Comparison of ENCODE assay signal across 28 cellular contexts in the genomic region with DNA sequence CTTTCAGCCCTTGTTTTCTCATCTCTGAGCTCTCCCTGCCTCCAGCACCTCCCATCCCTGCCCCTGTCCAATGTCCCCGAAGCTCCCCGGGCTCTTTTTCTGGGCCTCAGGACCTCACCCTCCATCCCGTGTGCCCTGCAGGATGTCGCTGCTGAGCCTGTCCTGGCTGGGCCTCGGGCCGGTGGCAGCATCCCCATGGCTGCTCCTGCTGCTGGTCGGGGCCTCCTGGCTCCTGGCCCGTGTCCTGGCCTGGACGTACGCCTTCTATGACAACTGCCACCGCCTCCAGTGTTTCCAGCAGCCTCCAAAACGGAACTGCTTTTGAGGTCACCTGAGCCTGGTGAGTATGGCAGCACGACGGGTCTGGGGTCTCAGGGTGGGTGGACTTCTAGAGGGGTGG. TPM values are rescaled to one million over a fixed set of nuclear protein-coding genes. Genes with fewer than 3 reads are reported as not detected.
"Had no signal": no experiment of that assay in that cellular context is flagged by ENCODE, and none has a peak within 500 bp of the region (broad histone marks: within the 10 kb centered on the region; RNA-seq: fewer than 3 reads in every experiment).

No MANE protein-coding gene starts in this region.

- H3K27me3 ChIP-seq: brain microvascular endothelial cell, hepatocyte, ovary, thyroid gland had no signal

- H2AFZ ChIP-seq: hepatocyte had no signal

- H3K9me3 ChIP-seq: gastroesophageal sphincter, left ventricle myocardium inferior, ovary, psoas muscle, stomach, thyroid gland had no signal

- H3K4me2 ChIP-seq: hepatocyte, smooth muscle cell had no signal

- ATAC-seq: gastroesophageal sphincter had no signal

- H3K4me3 ChIP-seq: gastroesophageal sphincter, hepatocyte, left ventricle myocardium inferior, ovary, psoas muscle, smooth muscle cell, stomach, thyroid gland had no signal

- H3K27ac ChIP-seq: brain microvascular endothelial cell, gastroesophageal sphincter, hepatocyte, left ventricle myocardium inferior, ovary, psoas muscle, stomach, thyroid gland had no signal

- H3K4me1 ChIP-seq: psoas muscle, thyroid gland had no signal

- DNase-seq: activated CD4-positive, alpha-beta T cell treated with anti-CD3 and anti-CD28 coated beads for 4 hours; activated CD4-positive, alpha-beta T cell treated with anti-CD3 and anti-CD28 coated beads, Interleukin-2, amount 50 U/mL, for 48 hours; activated CD8-positive, alpha-beta memory T cell treated with anti-CD3 and anti-CD28 coated beads for 24 hours; activated gamma-delta T cell; activated naive CD4-positive, alpha-beta T cell treated with anti-CD3 and anti-CD28 coated beads, Interleukin-2, amount 50 U/mL, for 16 hours; amniotic stem cell; brain microvascular endothelial cell; caudate nucleus; islet precursor cell; naive B cell; nephron progenitor cell; psoas muscle; stimulated activated CD4-positive, alpha-beta T cell treated with anti-CD3 and anti-CD28 coated beads, Interleukin-15, amount 100 ng/mL, for 24 hours; stimulated activated CD4-positive, alpha-beta T cell treated with anti-CD3 and anti-CD28 coated beads, Interleukin-2, amount 100 ng/mL, for 24 hours; stimulated activated naive B cell treated with anti-CD40 and anti-IgM and Interleukin-4, amounts not matched to agents 10 μg/mL and 1 μg/mL and 100 μg/mL, for 72 hours had no signal

- H3K79me2 ChIP-seq: hepatocyte had no signal

- H3K36me3 ChIP-seq: brain microvascular endothelial cell, gastroesophageal sphincter, left ventricle myocardium inferior, ovary, stomach, thyroid gland had no signal

RNA-seq across cellular contexts. Expression of gene CYP4F8, which starts 51.1 kb away (rescaled TPM):
- total RNA-seq: astrocyte; endothelial cell of umbilical vein; fibroblast of lung; fibroblast of villous mesenchyme; gastroesophageal sphincter; hepatocyte; left ventricle myocardium inferior; lung microvascular endothelial cell; psoas muscle; smooth muscle cell; stomach; T-helper 1 cell treated with Interleukin-12 subunit alpha and Interleukin-12 subunit beta and Interleukin-4 antibody, amounts not matched to agents 30 ng/mL and 1 ng/mL, for 36 hours; thyroid gland had no signal
- polyA plus RNA-seq: endothelial cell of umbilical vein, fibroblast of lung, hepatocyte, ovary, psoas muscle, smooth muscle cell, stomach had no signal

RNA-seq across cellular contexts. Expression of gene CYP4F22, which starts 55.6 kb away (rescaled TPM):
- total RNA-seq: astrocyte, endothelial cell of umbilical vein, fibroblast of lung, fibroblast of villous mesenchyme, hepatocyte, left ventricle myocardium inferior, lung microvascular endothelial cell, smooth muscle cell had no signal
- polyA plus RNA-seq: endothelial cell of umbilical vein, fibroblast of lung, hepatocyte, smooth muscle cell had no signal
